ENCODE assay signal across 16 cellular contexts in genomic region chr2:12883911-12884310, GRCh38.
DNase-seq lines count a peak whose midpoint lies in the region; ATAC-seq and TF ChIP-seq lines count a peak whose summit lies in the region.
"Had no signal": no experiment of that assay in that cellular context is flagged by ENCODE, and none has a peak within 500 bp of the region (broad histone marks: within the 10 kb centered on the region; RNA-seq: fewer than 3 reads in every experiment).

No MANE protein-coding gene starts in this region.

- no peak for TF ChIP-seq CTCF in brain microvascular endothelial cell (IDR thresholded peaks at IDR 0.05; ENCODE audit: low read depth, low read length, missing control alignments)
- TF ChIP-seq CTCF in Peyer's patch (IDR thresholded peaks at IDR 0.05), result no peak

- H3K4me3 ChIP-seq in brain microvascular endothelial cell (ENCODE audit: low read depth, low read length) (no peak overlapping the region), mesodermal cell (ENCODE audit: extremely low read depth, insufficient read depth, low read length, poor library complexity, severe bottlenecking) (no peak overlapping the region), Peyer's patch (no peak overlapping the region)
- H3K4me3 ChIP-seq: transverse colon had no signal

- H3K36me3 ChIP-seq in brain microvascular endothelial cell (replicated peaks), result no peaks in the 10 kb centered on the region
- no peaks in the 10 kb centered on the region for H3K36me3 ChIP-seq in mesodermal cell (ENCODE audit: control insufficient read depth, insufficient read depth, low read length)
- H3K36me3 ChIP-seq in Peyer's patch, result no peaks in the 10 kb centered on the region
- H3K36me3 ChIP-seq: transverse colon had no signal

- 40% methylated on average over 1 of the region's 2 CpGs; no CpG with 5 or more reads in 1 of the 2 experiments for WGBS in mesodermal cell (ENCODE audit: insufficient coverage in 2 of 2), 2 experiments

- peak; percentile 29 for DNase-seq in AG20443 (ENCODE audit: low spot score)
- peak; percentile 2 for DNase-seq in HuH-7.5 (ENCODE audit: low spot score)
- DNase-seq in brain microvascular endothelial cell, result peak; percentile 47
- no peak for DNase-seq in NK-92 treated with Interleukin-12 subunit alpha and Interleukin-12 subunit beta, amount 100 ng/mL, for 24 hours (lab: John Stamatoyannopoulos, UW)
- no peak for DNase-seq in NCI-H1092 treated with DMSO at 0.1 percent for 48 hours (lab: John Stamatoyannopoulos, UW)
- no peak for DNase-seq in Peyer's patch
- DNase-seq: activated CD4-positive, alpha-beta T cell treated with anti-CD3 and anti-CD28 coated beads, Interleukin-2, amount 50 U/mL, for 48 hours; amygdala; DMS153; NCI-H1048; NCI-H2171 treated with DMSO at 0.1 percent for 48 hours; SHP77 treated with DMSO at 0.1 percent for 48 hours; transverse colon had no signal

- no peak for TF ChIP-seq POLR2A in Peyer's patch (IDR thresholded peaks at IDR 0.05)

- H3K4me1 ChIP-seq in mesodermal cell (ENCODE audit: control insufficient read depth, insufficient read depth, low read length, poor library complexity, severe bottlenecking) (peaks cover 23% of the 10 kb centered on the region), Peyer's patch (peaks cover 0 to 6% (median 0%) of the 10 kb centered on the region in 4 donors)
- H3K4me1 ChIP-seq: transverse colon had no signal

- no peaks in the 10 kb centered on the region for H3K27me3 ChIP-seq in brain microvascular endothelial cell (replicated peaks)
- H3K27me3 ChIP-seq in Peyer's patch, result no peaks in the 10 kb centered on the region
- H3K27me3 ChIP-seq: transverse colon had no signal

- no peaks in the 10 kb centered on the region for H3K9me3 ChIP-seq in mesodermal cell (ENCODE audit: control insufficient read depth, low read length)
- H3K9me3 ChIP-seq in Peyer's patch, result peaks cover 0 to 6% (median 0%) of the 10 kb centered on the region in 4 donors
- H3K9me3 ChIP-seq: transverse colon had no signal

- ATAC-seq in GM18511 (IDR thresholded peaks at IDR 0.05; ENCODE audit: unreplicated experiment), result no peak
- ATAC-seq: stimulated activated memory B cell treated with anti-CD40 and anti-IgM and Interleukin-4, amounts not matched to agents 10 μg/mL and 1 μg/mL and 100 μg/mL, for 72 hours had no signal

- H3K27ac ChIP-seq in brain microvascular endothelial cell (peak overlapping the region; percentile 67), mesodermal cell (ENCODE audit: low read depth, low read length, severe bottlenecking) (peak overlapping the region; percentile 2), Peyer's patch (no peak overlapping the region)
- H3K27ac ChIP-seq: transverse colon had no signal

- in situ Hi-C loops in brain microvascular endothelial cell (cut with HindIII; ENCODE audit: low pct_ligation_motif_present, low sequenced_read_pairs), result no loop called here

Comparison
In these comparisons a context has a peak if more than half of its experiments do, and no peak if none do; other contexts are left out.
1. DNase-seq: peak in AG20443 (single experiment), HuH-7.5 (single experiment) and brain microvascular endothelial cell (single experiment); none in NK-92 treated with Interleukin-12 subunit alpha and Interleukin-12 subunit beta, amount 100 ng/mL, for 24 hours (single experiment), NCI-H1092 treated with DMSO at 0.1 percent for 48 hours (single experiment) and Peyer's patch (0 of 3).
2. H3K27ac ChIP-seq: peak in brain microvascular endothelial cell (single experiment) and mesodermal cell (single experiment); none in Peyer's patch (0 of 4).